ENCODE assay signal across 19 cellular contexts in genomic region chr10:93173867-93174845, GRCh38.
"Had no signal": no experiment of that assay in that cellular context is flagged by ENCODE, and none has a peak within 500 bp of the region (broad histone marks: within the 10 kb centered on the region; RNA-seq: fewer than 3 reads in every experiment).

No MANE protein-coding gene starts in this region.

- H3K27ac ChIP-seq: brain microvascular endothelial cell, coronary artery, esophagus muscularis mucosa, gastroesophageal sphincter, heart left ventricle, psoas muscle, sigmoid colon, thyroid gland, vagina had no signal

- H3K4me2 ChIP-seq: SK-N-SH had no signal

- H3K4me3 ChIP-seq: coronary artery, esophagus muscularis mucosa, gastroesophageal sphincter, heart left ventricle, psoas muscle, sigmoid colon, thyroid gland, vagina had no signal

- H3K4me1 ChIP-seq: esophagus muscularis mucosa, gastroesophageal sphincter, heart left ventricle, psoas muscle, sigmoid colon, vagina had no signal

- ATAC-seq: activated CD8-positive, alpha-beta T cell treated with anti-CD3 and anti-CD28 coated beads, Interleukin-2, amount 10 ng/mL, durations not matched to agents 7 days and 5 days; activated T-cell treated with anti-CD3 and anti-CD28 coated beads, Interleukin-2, amount 50 U/mL, for 4 hours; gastroesophageal sphincter; heart left ventricle; left cardiac atrium; psoas muscle had no signal

- DNase-seq: activated CD4-positive, alpha-beta T cell treated with anti-CD3 and anti-CD28 coated beads, Interleukin-2, amount 10 ng/mL, durations not matched to agents 7 days and 5 days; activated CD4-positive, CD25-positive, alpha-beta regulatory T cell; activated CD8-positive, alpha-beta T cell treated with anti-CD3 and anti-CD28 coated beads, Interleukin-2, amount 10 ng/mL, durations not matched to agents 7 days and 5 days; activated naive CD4-positive, alpha-beta T cell treated with anti-CD3 and anti-CD28 coated beads, Interleukin-2, amount 10 ng/mL, durations not matched to agents 7 days and 5 days; activated T-cell treated with anti-CD3 and anti-CD28 coated beads, Interleukin-2, amount 50 U/mL, for 4 hours; aorta; brain microvascular endothelial cell; heart left ventricle; left cardiac atrium; naive B cell; psoas muscle; sigmoid colon; SK-N-SH; stimulated activated naive CD4-positive, alpha-beta T cell had no signal

- H3K9me3 ChIP-seq: psoas muscle, thyroid gland had no signal

- H3K27me3 ChIP-seq: brain microvascular endothelial cell, esophagus muscularis mucosa, gastroesophageal sphincter, sigmoid colon, thyroid gland, vagina had no signal

- H3K36me3 ChIP-seq: brain microvascular endothelial cell, esophagus muscularis mucosa, gastroesophageal sphincter, heart left ventricle, sigmoid colon, thyroid gland, vagina had no signal
